ENCODE assay signal across 31 cellular contexts in the genomic region with DNA sequence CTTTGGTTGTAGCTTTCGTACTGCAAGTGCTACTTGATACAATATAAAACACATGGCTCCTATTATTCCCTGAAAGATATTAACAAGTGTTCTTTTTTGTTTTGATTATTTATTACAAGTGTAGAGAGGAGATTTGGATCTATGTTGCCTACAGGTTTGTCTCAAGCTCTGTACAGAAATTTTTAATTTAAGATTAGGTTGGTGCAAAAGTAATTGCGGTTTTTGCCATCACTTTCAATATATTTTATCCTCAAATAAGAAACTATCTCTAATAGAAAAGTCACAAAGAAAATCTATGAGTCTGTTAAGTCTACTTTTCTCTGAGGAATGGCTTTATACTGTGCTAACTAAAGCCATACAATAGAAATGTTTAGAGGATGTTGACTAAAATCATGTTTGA.
"Had no signal": no experiment of that assay in that cellular context is flagged by ENCODE, and none has a peak within 500 bp of the region (broad histone marks: within the 10 kb centered on the region; RNA-seq: fewer than 3 reads in every experiment).

No MANE protein-coding gene starts in this region.

- H3K9me3 Mint-ChIP-seq: nephron; neural progenitor cell; stimulated activated naive CD8-positive, alpha-beta T cell treated with anti-CD3 and anti-CD28 coated beads, Interleukin-15, amount 100 ng/mL, for 72 hours; type B pancreatic cell had no signal

- H3K27ac Mint-ChIP-seq: natural killer cell; nephron; neural progenitor cell; progenitor cell of endocrine pancreas; stimulated activated memory B cell treated with anti-CD40 and anti-IgM and Interleukin-4, amounts not matched to agents 10 μg/mL and 1 μg/mL and 100 μg/mL, for 72 hours; stimulated activated naive CD8-positive, alpha-beta T cell treated with anti-CD3 and anti-CD28 coated beads, Interleukin-15, amount 100 ng/mL, for 72 hours; type B pancreatic cell had no signal

- H3K4me1 Mint-ChIP-seq: natural killer cell; nephron; neural progenitor cell; stimulated activated memory B cell treated with anti-CD40 and anti-IgM and Interleukin-4, amounts not matched to agents 10 μg/mL and 1 μg/mL and 100 μg/mL, for 72 hours; stimulated activated naive CD8-positive, alpha-beta T cell treated with anti-CD3 and anti-CD28 coated beads, Interleukin-15, amount 100 ng/mL, for 72 hours had no signal

- H3K4me1 ChIP-seq: neural progenitor cell, parathyroid adenoma, psoas muscle, spleen, suprapubic skin, testis, tibial artery, transverse colon, upper lobe of right lung, uterus had no signal

- H3K4me2 ChIP-seq: neural progenitor cell, smooth muscle cell had no signal

- ATAC-seq: natural killer cell; psoas muscle; right cardiac atrium; sciatic nerve; stimulated activated memory B cell treated with anti-CD40 and anti-IgM and Interleukin-4, amounts not matched to agents 10 μg/mL and 1 μg/mL and 100 μg/mL, for 72 hours; stimulated activated naive CD8-positive, alpha-beta T cell treated with anti-CD3 and anti-CD28 coated beads, Interleukin-15, amount 100 ng/mL, for 72 hours; stimulated activated naive CD8-positive, alpha-beta T cell treated with anti-CD3 and anti-CD28 coated beads, Interleukin-15, Interleukin-2, amounts not matched to agents 100 U/mL and 50 U/mL, for 24 hours; upper lobe of right lung had no signal

- H3K4me3 Mint-ChIP-seq: natural killer cell; nephron; neural progenitor cell; stimulated activated memory B cell treated with anti-CD40 and anti-IgM and Interleukin-4, amounts not matched to agents 10 μg/mL and 1 μg/mL and 100 μg/mL, for 72 hours; stimulated activated naive CD8-positive, alpha-beta T cell treated with anti-CD3 and anti-CD28 coated beads, Interleukin-15, amount 100 ng/mL, for 72 hours; type B pancreatic cell had no signal

- DNase-seq: natural killer cell; occipital lobe; ovary; posterior cingulate gyrus; psoas muscle; right cardiac atrium; spleen; stimulated activated CD4-positive, alpha-beta T cell treated with anti-CD3 and anti-CD28 coated beads, Interleukin-12 subunit alpha, Interleukin-12 subunit beta, amount 100 ng/mL, for 4 hours; stimulated activated CD4-positive, alpha-beta T cell treated with anti-CD3 and anti-CD28 coated beads, Interleukin-1b, Interleukin-23, amount 100 ng/mL, for 48 hours; stimulated activated CD4-positive, alpha-beta T cell treated with anti-CD3 and anti-CD28 coated beads, Interleukin-4, amount 100 ng/mL, for 1 hour; stimulated activated CD4-positive, alpha-beta T cell treated with anti-CD3 and anti-CD28 coated beads, Interleukin-4, amount 100 ng/mL, for 4 hours; stimulated activated CD8-positive, alpha-beta memory T cell treated with anti-CD3 and anti-CD28 coated beads, Interleukin-4, amount 100 ng/mL, for 48 hours; stimulated activated naive CD4-positive, alpha-beta T cell; stimulated activated naive CD8-positive, alpha-beta T cell treated with anti-CD3 and anti-CD28 coated beads, Interleukin-15, amount 100 ng/mL, for 72 hours; stimulated activated naive CD8-positive, alpha-beta T cell treated with anti-CD3 and anti-CD28 coated beads, Interleukin-15, Interleukin-2, amounts not matched to agents 100 U/mL and 50 U/mL, for 24 hours; substantia nigra; testis; tibial artery; transverse colon; upper lobe of right lung; uterus had no signal

- H2AFZ ChIP-seq: neural progenitor cell, parathyroid adenoma had no signal

- H3K36me3 Mint-ChIP-seq: natural killer cell; neural progenitor cell; stimulated activated memory B cell treated with anti-CD40 and anti-IgM and Interleukin-4, amounts not matched to agents 10 μg/mL and 1 μg/mL and 100 μg/mL, for 72 hours; type B pancreatic cell had no signal

- H3K9me3 ChIP-seq: ovary, psoas muscle, testis, tibial artery, upper lobe of right lung, uterus had no signal

- H3K27me3 Mint-ChIP-seq: progenitor cell of endocrine pancreas; stimulated activated memory B cell treated with anti-CD40 and anti-IgM and Interleukin-4, amounts not matched to agents 10 μg/mL and 1 μg/mL and 100 μg/mL, for 72 hours; stimulated activated naive CD8-positive, alpha-beta T cell treated with anti-CD3 and anti-CD28 coated beads, Interleukin-15, amount 100 ng/mL, for 72 hours; type B pancreatic cell had no signal

- H3K9ac ChIP-seq: neural progenitor cell, parathyroid adenoma had no signal

- H3K36me3 ChIP-seq: neural progenitor cell, ovary, spleen, suprapubic skin, tibial artery, transverse colon, upper lobe of right lung, uterus had no signal

- H3K79me2 ChIP-seq: parathyroid adenoma had no signal

- H3K27me3 ChIP-seq: neural progenitor cell, ovary, spleen, suprapubic skin, testis, tibial artery, transverse colon, upper lobe of right lung, uterus had no signal

- H3K27ac ChIP-seq: neural progenitor cell, ovary, parathyroid adenoma, psoas muscle, skin epidermis, spleen, suprapubic skin, testis, tibial artery, transverse colon, upper lobe of right lung, uterus had no signal

- H3K4me3 ChIP-seq: neural progenitor cell, ovary, psoas muscle, skin epidermis, smooth muscle cell, spleen, suprapubic skin, testis, tibial artery, transverse colon, upper lobe of right lung, uterus had no signal
